ENCODE assay signal across 1 cellular context in the genomic region with DNA sequence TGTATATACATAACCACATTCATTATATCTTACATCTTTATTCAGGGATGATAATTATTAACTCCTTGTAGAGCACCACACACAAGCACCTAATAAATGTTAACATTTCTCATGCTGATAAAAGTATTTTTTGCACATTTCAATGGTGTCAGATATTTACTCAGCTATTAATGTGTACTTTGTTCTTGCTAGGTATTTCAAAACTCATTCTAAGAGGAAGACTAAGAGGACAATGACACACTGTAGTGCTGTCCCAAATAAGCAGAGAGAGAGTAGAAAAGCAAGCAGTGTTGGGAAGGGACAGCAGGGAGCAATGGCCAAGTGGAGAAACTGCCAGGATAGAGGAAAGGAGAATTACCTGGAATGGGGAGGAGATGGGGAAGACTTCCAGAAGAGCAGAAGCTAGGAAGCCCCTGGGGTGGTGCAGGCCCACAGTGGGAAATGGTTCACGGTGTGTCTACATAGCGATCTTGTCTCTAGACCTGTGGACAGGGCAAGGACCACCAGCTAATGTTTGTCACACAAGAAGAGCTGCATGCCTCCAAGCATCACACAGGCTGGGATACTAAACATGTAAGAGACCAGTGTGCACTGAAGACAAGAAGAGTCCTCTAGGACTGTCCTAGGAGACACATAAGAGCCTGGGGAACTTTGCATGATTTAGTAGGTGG.
TF ChIP-seq lines count a peak whose summit lies in the region.

No MANE protein-coding gene starts in this region.

TF ChIP-seq in HepG2, 621 proteins besides CTCF, POLR2A, EP300 and RAD21 (continued from another document and continues in another):
- TF ChIP-seq, protein P1, sequence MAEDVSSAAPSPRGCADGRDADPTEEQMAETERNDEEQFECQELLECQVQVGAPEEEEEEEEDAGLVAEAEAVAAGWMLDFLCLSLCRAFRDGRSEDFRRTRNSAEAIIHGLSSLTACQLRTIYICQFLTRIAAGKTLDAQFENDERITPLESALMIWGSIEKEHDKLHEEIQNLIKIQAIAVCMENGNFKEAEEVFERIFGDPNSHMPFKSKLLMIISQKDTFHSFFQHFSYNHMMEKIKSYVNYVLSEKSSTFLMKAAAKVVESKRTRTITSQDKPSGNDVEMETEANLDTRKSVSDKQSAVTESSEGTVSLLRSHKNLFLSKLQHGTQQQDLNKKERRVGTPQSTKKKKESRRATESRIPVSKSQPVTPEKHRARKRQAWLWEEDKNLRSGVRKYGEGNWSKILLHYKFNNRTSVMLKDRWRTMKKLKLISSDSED (CRISPR knock-in tag; IDR thresholded peaks at IDR 0.05) = no peak
- TF ChIP-seq GZF1 (CRISPR knock-in tag; IDR thresholded peaks at IDR 0.05) (no peak), ZNF143 (CRISPR knock-in tag; IDR thresholded peaks at IDR 0.05) (no peak), HOXA3 (CRISPR knock-in tag; IDR thresholded peaks at IDR 0.05) (no peak), FOXJ3 (CRISPR knock-in tag; IDR thresholded peaks at IDR 0.05; ENCODE audit: borderline replicate concordance) (peak; percentile 74; the same call in 1 of the 2 replicates), MEIS1 (CRISPR knock-in tag; IDR thresholded peaks at IDR 0.05; ENCODE audit: borderline replicate concordance) (no peak), CBX1 (IDR thresholded peaks at IDR 0.05; ENCODE audit: low read depth) (no peak), ZNF292 (CRISPR knock-in tag; IDR thresholded peaks at IDR 0.05; ENCODE audit: borderline replicate concordance, low read depth) (peak; percentile 43; the same call in 1 of the 2 replicates), ZNF709 (CRISPR knock-in tag; IDR thresholded peaks at IDR 0.05) (peak; percentile 86; the same call in 1 of the 2 replicates), SP5 (CRISPR knock-in tag; IDR thresholded peaks at IDR 0.05; ENCODE audit: borderline replicate concordance, low read depth) (0 out of 2 replicates have a peak, but pooled peaks have one; percentile 18), REL (CRISPR knock-in tag; conservative IDR thresholded peaks at IDR 0.05) (no peak), ZZZ3 (CRISPR knock-in tag; IDR thresholded peaks at IDR 0.05; ENCODE audit: borderline replicate concordance) (no peak), ZNF432 (CRISPR knock-in tag; IDR thresholded peaks at IDR 0.05; ENCODE audit: borderline replicate concordance) (no peak), ZNF672 (CRISPR knock-in tag; IDR thresholded peaks at IDR 0.05) (no peak), PPARG (CRISPR knock-in tag; conservative IDR thresholded peaks at IDR 0.05) (peak; percentile 67; the same call in 1 of the 2 replicates), ZNF660 (CRISPR knock-in tag; IDR thresholded peaks at IDR 0.05; ENCODE audit: borderline replicate concordance, low read depth) (no peak), ATRX (CRISPR knock-in tag; IDR thresholded peaks at IDR 0.05; ENCODE audit: borderline replicate concordance) (no peak), ZFP90 (CRISPR knock-in tag; IDR thresholded peaks at IDR 0.05; ENCODE audit: borderline replicate concordance) (no peak), ETV6 (CRISPR knock-in tag; conservative IDR thresholded peaks at IDR 0.05) (no peak), RXRB (CRISPR knock-in tag; IDR thresholded peaks at IDR 0.05; ENCODE audit: borderline replicate concordance) (peak; percentile 83), ZBTB42 (CRISPR knock-in tag; IDR thresholded peaks at IDR 0.05) (no peak), DPF2 (CRISPR knock-in tag; IDR thresholded peaks at IDR 0.05; ENCODE audit: borderline replicate concordance, low read depth) (peak; percentile 84), ZNF274 (CRISPR knock-in tag; IDR thresholded peaks at IDR 0.05) (no peak), RBM22 (optimal IDR thresholded peaks at IDR 0.05; ENCODE audit: low read length) (peak; percentile 57), IRX3 (CRISPR knock-in tag; IDR thresholded peaks at IDR 0.05; ENCODE audit: borderline replicate concordance, low read depth) (no peak), SIX1 (CRISPR knock-in tag; IDR thresholded peaks at IDR 0.05; ENCODE audit: borderline replicate concordance) (peak; percentile 76; the same call in 1 of the 2 replicates), ZNF331 (CRISPR knock-in tag; IDR thresholded peaks at IDR 0.05) (peak; percentile 68; the same call in 1 of the 2 replicates), GLI4 (CRISPR knock-in tag; IDR thresholded peaks at IDR 0.05; ENCODE audit: borderline replicate concordance) (no peak), ZNF562 (CRISPR knock-in tag; IDR thresholded peaks at IDR 0.05; ENCODE audit: borderline replicate concordance) (no peak), PAF1 (CRISPR knock-in tag; IDR thresholded peaks at IDR 0.05) (no peak), POGZ (CRISPR knock-in tag; IDR thresholded peaks at IDR 0.05) (peak; percentile 58), SNRNP70 (IDR thresholded peaks at IDR 0.05; ENCODE audit: low read depth, low read length) (no peak), ZFP82 (CRISPR knock-in tag; IDR thresholded peaks at IDR 0.05; ENCODE audit: borderline replicate concordance) (no peak), ZFP36L2 (CRISPR knock-in tag; IDR thresholded peaks at IDR 0.05) (no peak), ZNF232 (CRISPR knock-in tag; IDR thresholded peaks at IDR 0.05; ENCODE audit: borderline replicate concordance) (no peak)
- TF ChIP-seq, protein P2, sequence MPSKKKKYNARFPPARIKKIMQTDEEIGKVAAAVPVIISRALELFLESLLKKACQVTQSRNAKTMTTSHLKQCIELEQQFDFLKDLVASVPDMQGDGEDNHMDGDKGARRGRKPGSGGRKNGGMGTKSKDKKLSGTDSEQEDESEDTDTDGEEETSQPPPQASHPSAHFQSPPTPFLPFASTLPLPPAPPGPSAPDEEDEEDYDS (CRISPR knock-in tag; IDR thresholded peaks at IDR 0.05) = peak; percentile 70
- TF ChIP-seq, protein P3, sequence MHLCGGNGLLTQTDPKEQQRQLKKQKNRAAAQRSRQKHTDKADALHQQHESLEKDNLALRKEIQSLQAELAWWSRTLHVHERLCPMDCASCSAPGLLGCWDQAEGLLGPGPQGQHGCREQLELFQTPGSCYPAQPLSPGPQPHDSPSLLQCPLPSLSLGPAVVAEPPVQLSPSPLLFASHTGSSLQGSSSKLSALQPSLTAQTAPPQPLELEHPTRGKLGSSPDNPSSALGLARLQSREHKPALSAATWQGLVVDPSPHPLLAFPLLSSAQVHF (CRISPR knock-in tag; IDR thresholded peaks at IDR 0.05) = no peak
- TF ChIP-seq, protein P4, sequence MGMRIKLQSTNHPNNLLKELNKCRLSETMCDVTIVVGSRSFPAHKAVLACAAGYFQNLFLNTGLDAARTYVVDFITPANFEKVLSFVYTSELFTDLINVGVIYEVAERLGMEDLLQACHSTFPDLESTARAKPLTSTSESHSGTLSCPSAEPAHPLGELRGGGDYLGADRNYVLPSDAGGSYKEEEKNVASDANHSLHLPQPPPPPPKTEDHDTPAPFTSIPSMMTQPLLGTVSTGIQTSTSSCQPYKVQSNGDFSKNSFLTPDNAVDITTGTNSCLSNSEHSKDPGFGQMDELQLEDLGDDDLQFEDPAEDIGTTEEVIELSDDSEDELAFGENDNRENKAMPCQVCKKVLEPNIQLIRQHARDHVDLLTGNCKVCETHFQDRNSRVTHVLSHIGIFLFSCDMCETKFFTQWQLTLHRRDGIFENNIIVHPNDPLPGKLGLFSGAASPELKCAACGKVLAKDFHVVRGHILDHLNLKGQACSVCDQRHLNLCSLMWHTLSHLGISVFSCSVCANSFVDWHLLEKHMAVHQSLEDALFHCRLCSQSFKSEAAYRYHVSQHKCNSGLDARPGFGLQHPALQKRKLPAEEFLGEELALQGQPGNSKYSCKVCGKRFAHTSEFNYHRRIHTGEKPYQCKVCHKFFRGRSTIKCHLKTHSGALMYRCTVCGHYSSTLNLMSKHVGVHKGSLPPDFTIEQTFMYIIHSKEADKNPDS (CRISPR knock-in tag; IDR thresholded peaks at IDR 0.05) = 0 out of 2 replicates have a peak, but pooled peaks have one; percentile 33
- TF ChIP-seq, protein P5, sequence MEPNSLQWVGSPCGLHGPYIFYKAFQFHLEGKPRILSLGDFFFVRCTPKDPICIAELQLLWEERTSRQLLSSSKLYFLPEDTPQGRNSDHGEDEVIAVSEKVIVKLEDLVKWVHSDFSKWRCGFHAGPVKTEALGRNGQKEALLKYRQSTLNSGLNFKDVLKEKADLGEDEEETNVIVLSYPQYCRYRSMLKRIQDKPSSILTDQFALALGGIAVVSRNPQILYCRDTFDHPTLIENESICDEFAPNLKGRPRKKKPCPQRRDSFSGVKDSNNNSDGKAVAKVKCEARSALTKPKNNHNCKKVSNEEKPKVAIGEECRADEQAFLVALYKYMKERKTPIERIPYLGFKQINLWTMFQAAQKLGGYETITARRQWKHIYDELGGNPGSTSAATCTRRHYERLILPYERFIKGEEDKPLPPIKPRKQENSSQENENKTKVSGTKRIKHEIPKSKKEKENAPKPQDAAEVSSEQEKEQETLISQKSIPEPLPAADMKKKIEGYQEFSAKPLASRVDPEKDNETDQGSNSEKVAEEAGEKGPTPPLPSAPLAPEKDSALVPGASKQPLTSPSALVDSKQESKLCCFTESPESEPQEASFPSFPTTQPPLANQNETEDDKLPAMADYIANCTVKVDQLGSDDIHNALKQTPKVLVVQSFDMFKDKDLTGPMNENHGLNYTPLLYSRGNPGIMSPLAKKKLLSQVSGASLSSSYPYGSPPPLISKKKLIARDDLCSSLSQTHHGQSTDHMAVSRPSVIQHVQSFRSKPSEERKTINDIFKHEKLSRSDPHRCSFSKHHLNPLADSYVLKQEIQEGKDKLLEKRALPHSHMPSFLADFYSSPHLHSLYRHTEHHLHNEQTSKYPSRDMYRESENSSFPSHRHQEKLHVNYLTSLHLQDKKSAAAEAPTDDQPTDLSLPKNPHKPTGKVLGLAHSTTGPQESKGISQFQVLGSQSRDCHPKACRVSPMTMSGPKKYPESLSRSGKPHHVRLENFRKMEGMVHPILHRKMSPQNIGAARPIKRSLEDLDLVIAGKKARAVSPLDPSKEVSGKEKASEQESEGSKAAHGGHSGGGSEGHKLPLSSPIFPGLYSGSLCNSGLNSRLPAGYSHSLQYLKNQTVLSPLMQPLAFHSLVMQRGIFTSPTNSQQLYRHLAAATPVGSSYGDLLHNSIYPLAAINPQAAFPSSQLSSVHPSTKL (CRISPR knock-in tag; IDR thresholded peaks at IDR 0.05) = peak; percentile 94
- TF ChIP-seq, protein P6, sequence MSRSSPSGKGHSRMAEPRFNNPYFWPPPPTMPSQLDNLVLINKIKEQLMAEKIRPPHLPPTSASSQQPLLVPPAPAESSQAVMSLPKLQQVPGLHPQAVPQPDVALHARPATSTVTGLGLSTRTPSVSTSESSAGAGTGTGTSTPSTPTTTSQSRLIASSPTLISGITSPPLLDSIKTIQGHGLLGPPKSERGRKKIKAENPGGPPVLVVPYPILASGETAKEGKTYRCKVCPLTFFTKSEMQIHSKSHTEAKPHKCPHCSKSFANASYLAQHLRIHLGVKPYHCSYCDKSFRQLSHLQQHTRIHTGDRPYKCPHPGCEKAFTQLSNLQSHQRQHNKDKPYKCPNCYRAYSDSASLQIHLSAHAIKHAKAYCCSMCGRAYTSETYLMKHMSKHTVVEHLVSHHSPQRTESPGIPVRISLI (CRISPR knock-in tag; IDR thresholded peaks at IDR 0.05; ENCODE audit: borderline replicate concordance) = peak; percentile 72; the same call in 1 of the 2 replicates
- TF ChIP-seq, protein P7, sequence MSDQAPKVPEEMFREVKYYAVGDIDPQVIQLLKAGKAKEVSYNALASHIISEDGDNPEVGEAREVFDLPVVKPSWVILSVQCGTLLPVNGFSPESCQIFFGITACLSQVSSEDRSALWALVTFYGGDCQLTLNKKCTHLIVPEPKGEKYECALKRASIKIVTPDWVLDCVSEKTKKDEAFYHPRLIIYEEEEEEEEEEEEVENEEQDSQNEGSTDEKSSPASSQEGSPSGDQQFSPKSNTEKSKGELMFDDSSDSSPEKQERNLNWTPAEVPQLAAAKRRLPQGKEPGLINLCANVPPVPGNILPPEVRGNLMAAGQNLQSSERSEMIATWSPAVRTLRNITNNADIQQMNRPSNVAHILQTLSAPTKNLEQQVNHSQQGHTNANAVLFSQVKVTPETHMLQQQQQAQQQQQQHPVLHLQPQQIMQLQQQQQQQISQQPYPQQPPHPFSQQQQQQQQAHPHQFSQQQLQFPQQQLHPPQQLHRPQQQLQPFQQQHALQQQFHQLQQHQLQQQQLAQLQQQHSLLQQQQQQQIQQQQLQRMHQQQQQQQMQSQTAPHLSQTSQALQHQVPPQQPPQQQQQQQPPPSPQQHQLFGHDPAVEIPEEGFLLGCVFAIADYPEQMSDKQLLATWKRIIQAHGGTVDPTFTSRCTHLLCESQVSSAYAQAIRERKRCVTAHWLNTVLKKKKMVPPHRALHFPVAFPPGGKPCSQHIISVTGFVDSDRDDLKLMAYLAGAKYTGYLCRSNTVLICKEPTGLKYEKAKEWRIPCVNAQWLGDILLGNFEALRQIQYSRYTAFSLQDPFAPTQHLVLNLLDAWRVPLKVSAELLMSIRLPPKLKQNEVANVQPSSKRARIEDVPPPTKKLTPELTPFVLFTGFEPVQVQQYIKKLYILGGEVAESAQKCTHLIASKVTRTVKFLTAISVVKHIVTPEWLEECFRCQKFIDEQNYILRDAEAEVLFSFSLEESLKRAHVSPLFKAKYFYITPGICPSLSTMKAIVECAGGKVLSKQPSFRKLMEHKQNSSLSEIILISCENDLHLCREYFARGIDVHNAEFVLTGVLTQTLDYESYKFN (CRISPR knock-in tag; conservative IDR thresholded peaks at IDR 0.05) = peak; percentile 89
- TF ChIP-seq, protein P8, sequence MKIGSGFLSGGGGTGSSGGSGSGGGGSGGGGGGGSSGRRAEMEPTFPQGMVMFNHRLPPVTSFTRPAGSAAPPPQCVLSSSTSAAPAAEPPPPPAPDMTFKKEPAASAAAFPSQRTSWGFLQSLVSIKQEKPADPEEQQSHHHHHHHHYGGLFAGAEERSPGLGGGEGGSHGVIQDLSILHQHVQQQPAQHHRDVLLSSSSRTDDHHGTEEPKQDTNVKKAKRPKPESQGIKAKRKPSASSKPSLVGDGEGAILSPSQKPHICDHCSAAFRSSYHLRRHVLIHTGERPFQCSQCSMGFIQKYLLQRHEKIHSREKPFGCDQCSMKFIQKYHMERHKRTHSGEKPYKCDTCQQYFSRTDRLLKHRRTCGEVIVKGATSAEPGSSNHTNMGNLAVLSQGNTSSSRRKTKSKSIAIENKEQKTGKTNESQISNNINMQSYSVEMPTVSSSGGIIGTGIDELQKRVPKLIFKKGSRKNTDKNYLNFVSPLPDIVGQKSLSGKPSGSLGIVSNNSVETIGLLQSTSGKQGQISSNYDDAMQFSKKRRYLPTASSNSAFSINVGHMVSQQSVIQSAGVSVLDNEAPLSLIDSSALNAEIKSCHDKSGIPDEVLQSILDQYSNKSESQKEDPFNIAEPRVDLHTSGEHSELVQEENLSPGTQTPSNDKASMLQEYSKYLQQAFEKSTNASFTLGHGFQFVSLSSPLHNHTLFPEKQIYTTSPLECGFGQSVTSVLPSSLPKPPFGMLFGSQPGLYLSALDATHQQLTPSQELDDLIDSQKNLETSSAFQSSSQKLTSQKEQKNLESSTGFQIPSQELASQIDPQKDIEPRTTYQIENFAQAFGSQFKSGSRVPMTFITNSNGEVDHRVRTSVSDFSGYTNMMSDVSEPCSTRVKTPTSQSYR (CRISPR knock-in tag; IDR thresholded peaks at IDR 0.05; ENCODE audit: borderline replicate concordance) = no peak
- TF ChIP-seq, protein P9, sequence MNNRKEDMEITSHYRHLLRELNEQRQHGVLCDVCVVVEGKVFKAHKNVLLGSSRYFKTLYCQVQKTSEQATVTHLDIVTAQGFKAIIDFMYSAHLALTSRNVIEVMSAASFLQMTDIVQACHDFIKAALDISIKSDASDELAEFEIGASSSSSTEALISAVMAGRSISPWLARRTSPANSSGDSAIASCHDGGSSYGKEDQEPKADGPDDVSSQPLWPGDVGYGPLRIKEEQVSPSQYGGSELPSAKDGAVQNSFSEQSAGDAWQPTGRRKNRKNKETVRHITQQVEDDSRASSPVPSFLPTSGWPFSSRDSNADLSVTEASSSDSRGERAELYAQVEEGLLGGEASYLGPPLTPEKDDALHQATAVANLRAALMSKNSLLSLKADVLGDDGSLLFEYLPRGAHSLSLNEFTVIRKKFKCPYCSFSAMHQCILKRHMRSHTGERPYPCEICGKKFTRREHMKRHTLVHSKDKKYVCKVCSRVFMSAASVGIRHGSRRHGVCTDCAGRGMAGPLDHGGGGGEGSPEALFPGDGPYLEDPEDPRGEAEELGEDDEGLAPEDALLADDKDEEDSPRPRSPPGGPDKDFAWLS (CRISPR knock-in tag; IDR thresholded peaks at IDR 0.05; ENCODE audit: borderline replicate concordance) = no peak
